Comparison of ENCODE assay signal across 2 cellular contexts in the genomic region with DNA sequence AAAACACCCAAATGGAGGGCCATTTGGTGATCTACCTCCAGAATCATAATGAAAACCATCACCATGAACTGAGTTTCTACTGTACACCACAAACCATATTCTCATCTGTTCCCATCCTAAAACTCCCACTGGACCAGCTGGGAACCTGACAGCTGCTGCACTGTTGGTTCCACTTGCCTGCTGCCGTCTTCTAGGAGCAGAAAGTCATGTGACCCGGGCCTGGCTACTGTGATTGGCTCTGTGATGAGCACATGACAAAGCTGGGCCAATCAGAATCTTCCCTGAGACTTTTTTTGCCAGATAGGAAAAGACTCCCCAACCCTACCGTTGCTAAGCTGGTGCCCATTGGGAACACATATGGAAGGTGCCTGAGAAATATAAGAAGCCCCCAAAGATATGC.
TF ChIP-seq lines count a peak whose summit lies in the region.

No MANE protein-coding gene starts in this region.

TF ChIP-seq in HepG2, 621 proteins besides CTCF, POLR2A, EP300 and RAD21 (continues in another document):
- TF ChIP-seq ZNF138 (CRISPR knock-in tag; IDR thresholded peaks at IDR 0.05; ENCODE audit: low read depth) (no peak), CBX2 (IDR thresholded peaks at IDR 0.05; ENCODE audit: low read depth, low read length) (no peak), CBX2 (CRISPR knock-in tag; IDR thresholded peaks at IDR 0.05; ENCODE audit: low read depth) (no peak), PPARG (CRISPR knock-in tag; conservative IDR thresholded peaks at IDR 0.05) (no peak), TRAFD1 (CRISPR knock-in tag; IDR thresholded peaks at IDR 0.05; ENCODE audit: borderline replicate concordance) (no peak), TRIM22 (IDR thresholded peaks at IDR 0.05) (no peak), NR2C2 (CRISPR knock-in tag; IDR thresholded peaks at IDR 0.05; ENCODE audit: borderline replicate concordance) (no peak), KMT2A (CRISPR knock-in tag; IDR thresholded peaks at IDR 0.05) (no peak), ZNF619 (CRISPR knock-in tag; IDR thresholded peaks at IDR 0.05) (no peak), ZNF570 (CRISPR knock-in tag; IDR thresholded peaks at IDR 0.05; ENCODE audit: borderline replicate concordance) (no peak), GABPA (IDR thresholded peaks at IDR 0.05; ENCODE audit: low read depth, low read length) (no peak), GABPA (CRISPR knock-in tag; IDR thresholded peaks at IDR 0.05; ENCODE audit: low read depth) (no peak), ZNF784 (CRISPR knock-in tag; IDR thresholded peaks at IDR 0.05; ENCODE audit: borderline replicate concordance) (0 out of 2 replicates have a peak, but pooled peaks have one; percentile 45), ZMYM4 (CRISPR knock-in tag; IDR thresholded peaks at IDR 0.05) (0 out of 2 replicates have a peak, but pooled peaks have one; percentile 20), ZNF224 (CRISPR knock-in tag; IDR thresholded peaks at IDR 0.05) (no peak), ZMAT3 (CRISPR knock-in tag; conservative IDR thresholded peaks at IDR 0.05) (no peak), ELF3 (CRISPR knock-in tag; IDR thresholded peaks at IDR 0.05) (no peak), ZNF841 (CRISPR knock-in tag; IDR thresholded peaks at IDR 0.05; ENCODE audit: borderline replicate concordance) (no peak)
- TF ChIP-seq, protein P1, sequence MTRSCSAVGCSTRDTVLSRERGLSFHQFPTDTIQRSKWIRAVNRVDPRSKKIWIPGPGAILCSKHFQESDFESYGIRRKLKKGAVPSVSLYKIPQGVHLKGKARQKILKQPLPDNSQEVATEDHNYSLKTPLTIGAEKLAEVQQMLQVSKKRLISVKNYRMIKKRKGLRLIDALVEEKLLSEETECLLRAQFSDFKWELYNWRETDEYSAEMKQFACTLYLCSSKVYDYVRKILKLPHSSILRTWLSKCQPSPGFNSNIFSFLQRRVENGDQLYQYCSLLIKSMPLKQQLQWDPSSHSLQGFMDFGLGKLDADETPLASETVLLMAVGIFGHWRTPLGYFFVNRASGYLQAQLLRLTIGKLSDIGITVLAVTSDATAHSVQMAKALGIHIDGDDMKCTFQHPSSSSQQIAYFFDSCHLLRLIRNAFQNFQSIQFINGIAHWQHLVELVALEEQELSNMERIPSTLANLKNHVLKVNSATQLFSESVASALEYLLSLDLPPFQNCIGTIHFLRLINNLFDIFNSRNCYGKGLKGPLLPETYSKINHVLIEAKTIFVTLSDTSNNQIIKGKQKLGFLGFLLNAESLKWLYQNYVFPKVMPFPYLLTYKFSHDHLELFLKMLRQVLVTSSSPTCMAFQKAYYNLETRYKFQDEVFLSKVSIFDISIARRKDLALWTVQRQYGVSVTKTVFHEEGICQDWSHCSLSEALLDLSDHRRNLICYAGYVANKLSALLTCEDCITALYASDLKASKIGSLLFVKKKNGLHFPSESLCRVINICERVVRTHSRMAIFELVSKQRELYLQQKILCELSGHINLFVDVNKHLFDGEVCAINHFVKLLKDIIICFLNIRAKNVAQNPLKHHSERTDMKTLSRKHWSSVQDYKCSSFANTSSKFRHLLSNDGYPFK (CRISPR knock-in tag; IDR thresholded peaks at IDR 0.05; ENCODE audit: borderline replicate concordance): no peak
- TF ChIP-seq, protein P2, sequence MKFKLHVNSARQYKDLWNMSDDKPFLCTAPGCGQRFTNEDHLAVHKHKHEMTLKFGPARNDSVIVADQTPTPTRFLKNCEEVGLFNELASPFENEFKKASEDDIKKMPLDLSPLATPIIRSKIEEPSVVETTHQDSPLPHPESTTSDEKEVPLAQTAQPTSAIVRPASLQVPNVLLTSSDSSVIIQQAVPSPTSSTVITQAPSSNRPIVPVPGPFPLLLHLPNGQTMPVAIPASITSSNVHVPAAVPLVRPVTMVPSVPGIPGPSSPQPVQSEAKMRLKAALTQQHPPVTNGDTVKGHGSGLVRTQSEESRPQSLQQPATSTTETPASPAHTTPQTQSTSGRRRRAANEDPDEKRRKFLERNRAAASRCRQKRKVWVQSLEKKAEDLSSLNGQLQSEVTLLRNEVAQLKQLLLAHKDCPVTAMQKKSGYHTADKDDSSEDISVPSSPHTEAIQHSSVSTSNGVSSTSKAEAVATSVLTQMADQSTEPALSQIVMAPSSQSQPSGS (CRISPR knock-in tag; IDR thresholded peaks at IDR 0.05): no peak

TF ChIP-seq in GM12878, 131 proteins besides CTCF, POLR2A, EP300 and RAD21:
- TF ChIP-seq, protein P3, sequence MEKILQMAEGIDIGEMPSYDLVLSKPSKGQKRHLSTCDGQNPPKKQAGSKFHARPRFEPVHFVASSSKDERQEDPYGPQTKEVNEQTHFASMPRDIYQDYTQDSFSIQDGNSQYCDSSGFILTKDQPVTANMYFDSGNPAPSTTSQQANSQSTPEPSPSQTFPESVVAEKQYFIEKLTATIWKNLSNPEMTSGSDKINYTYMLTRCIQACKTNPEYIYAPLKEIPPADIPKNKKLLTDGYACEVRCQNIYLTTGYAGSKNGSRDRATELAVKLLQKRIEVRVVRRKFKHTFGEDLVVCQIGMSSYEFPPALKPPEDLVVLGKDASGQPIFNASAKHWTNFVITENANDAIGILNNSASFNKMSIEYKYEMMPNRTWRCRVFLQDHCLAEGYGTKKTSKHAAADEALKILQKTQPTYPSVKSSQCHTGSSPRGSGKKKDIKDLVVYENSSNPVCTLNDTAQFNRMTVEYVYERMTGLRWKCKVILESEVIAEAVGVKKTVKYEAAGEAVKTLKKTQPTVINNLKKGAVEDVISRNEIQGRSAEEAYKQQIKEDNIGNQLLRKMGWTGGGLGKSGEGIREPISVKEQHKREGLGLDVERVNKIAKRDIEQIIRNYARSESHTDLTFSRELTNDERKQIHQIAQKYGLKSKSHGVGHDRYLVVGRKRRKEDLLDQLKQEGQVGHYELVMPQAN (conservative IDR thresholded peaks at IDR 0.05): no peak
- peak; percentile 54; the same call in 1 of the 2 replicates for TF ChIP-seq PAX5 (IDR thresholded peaks at IDR 0.05; ENCODE audit: borderline replicate concordance, low read depth, low read length)
- peak; percentile 58; the same call in 1 of the 2 replicates for TF ChIP-seq TCF12 (IDR thresholded peaks at IDR 0.05; ENCODE audit: low read depth, low read length)
- peak; percentile 53; the same call in 1 of the 2 replicates for TF ChIP-seq RAD51 (IDR thresholded peaks at IDR 0.05)
- TF ChIP-seq, protein P4, sequence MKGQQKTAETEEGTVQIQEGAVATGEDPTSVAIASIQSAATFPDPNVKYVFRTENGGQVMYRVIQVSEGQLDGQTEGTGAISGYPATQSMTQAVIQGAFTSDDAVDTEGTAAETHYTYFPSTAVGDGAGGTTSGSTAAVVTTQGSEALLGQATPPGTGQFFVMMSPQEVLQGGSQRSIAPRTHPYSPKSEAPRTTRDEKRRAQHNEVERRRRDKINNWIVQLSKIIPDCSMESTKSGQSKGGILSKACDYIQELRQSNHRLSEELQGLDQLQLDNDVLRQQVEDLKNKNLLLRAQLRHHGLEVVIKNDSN (IDR thresholded peaks at IDR 0.05; ENCODE audit: borderline replicate concordance, extremely low read length, insufficient read depth, low read depth, low read length): peak; percentile 43
- TF ChIP-seq, protein P5, sequence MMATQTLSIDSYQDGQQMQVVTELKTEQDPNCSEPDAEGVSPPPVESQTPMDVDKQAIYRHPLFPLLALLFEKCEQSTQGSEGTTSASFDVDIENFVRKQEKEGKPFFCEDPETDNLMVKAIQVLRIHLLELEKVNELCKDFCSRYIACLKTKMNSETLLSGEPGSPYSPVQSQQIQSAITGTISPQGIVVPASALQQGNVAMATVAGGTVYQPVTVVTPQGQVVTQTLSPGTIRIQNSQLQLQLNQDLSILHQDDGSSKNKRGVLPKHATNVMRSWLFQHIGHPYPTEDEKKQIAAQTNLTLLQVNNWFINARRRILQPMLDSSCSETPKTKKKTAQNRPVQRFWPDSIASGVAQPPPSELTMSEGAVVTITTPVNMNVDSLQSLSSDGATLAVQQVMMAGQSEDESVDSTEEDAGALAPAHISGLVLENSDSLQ (IDR thresholded peaks at IDR 0.05): no peak
